ENCODE assay signal across 8 cellular contexts in the genomic region with DNA sequence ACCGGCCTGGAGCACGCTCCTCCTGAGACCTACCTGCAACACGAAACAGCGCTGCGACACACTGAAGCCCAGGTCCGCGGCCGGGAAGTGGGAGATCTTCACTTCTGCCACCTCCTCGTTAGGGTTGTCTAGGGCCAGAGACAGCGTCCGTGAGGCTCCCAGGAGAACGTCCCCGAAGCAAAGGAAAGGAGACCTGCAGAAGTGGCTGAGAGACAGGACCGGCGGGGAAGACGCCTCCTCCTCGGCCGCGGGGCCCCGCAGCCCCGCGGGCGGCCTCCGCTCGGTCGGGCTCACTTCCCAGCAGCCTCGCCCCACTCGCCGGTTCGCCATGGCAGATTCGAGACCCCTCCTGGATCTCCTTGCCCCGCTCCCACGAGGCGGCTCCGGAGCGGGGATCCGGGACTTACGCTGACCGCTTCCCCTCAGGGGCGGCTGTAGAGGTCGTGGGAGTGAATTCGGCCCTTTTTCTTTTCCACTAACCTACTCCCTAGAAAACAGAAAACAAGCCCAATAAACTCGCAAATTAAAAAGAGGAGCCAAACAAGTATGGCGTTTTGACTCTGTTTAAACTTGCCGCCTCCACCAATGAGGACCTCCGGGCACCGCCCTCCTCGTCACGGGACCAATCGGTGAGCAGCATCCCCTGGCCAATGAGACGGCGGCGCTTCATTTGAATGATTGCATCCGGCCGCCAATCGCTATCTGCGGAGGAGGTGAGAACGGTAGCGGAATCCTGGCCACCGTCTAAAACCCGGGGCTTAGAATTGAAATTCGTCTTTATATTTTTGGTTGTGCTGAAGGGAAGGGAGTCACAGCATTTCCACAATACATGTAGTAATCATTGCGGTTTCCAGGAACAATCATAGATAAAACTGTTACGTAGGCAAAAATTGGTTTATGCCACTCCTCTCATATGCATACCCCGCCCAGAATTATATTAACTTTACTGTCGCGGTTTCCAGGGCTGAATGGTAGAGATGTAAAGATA. TPM values are rescaled to one million over a fixed set of nuclear protein-coding genes. Genes with fewer than 3 reads are reported as not detected.
A peak's percentile ranks its signal among the peaks of the same experiment; 100 is the strongest.
DNase-seq lines count a peak whose midpoint lies in the region; ATAC-seq and TF ChIP-seq lines count a peak whose summit lies in the region.

A gene with protein sequence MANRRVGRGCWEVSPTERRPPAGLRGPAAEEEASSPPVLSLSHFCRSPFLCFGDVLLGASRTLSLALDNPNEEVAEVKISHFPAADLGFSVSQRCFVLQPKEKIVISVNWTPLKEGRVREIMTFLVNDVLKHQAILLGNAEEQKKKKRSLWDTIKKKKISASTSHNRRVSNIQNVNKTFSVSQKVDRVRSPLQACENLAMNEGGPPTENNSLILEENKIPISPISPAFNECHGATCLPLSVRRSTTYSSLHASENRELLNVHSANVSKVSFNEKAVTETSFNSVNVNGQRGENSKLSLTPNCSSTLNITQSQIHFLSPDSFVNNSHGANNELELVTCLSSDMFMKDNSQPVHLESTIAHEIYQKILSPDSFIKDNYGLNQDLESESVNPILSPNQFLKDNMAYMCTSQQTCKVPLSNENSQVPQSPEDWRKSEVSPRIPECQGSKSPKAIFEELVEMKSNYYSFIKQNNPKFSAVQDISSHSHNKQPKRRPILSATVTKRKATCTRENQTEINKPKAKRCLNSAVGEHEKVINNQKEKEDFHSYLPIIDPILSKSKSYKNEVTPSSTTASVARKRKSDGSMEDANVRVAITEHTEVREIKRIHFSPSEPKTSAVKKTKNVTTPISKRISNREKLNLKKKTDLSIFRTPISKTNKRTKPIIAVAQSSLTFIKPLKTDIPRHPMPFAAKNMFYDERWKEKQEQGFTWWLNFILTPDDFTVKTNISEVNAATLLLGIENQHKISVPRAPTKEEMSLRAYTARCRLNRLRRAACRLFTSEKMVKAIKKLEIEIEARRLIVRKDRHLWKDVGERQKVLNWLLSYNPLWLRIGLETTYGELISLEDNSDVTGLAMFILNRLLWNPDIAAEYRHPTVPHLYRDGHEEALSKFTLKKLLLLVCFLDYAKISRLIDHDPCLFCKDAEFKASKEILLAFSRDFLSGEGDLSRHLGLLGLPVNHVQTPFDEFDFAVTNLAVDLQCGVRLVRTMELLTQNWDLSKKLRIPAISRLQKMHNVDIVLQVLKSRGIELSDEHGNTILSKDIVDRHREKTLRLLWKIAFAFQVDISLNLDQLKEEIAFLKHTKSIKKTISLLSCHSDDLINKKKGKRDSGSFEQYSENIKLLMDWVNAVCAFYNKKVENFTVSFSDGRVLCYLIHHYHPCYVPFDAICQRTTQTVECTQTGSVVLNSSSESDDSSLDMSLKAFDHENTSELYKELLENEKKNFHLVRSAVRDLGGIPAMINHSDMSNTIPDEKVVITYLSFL (N-terminal part only) (minus strand): TSS at position 562 of the 988 bp plus-strand sequence. CDS start 232 bp downstream, at position 330.

- peaks cover 3% of the 10 kb centered on the region for H3K4me1 ChIP-seq in fibroblast of lung (ENCODE audit: control insufficient read depth, extremely low read depth, insufficient read depth, low read length)
- peaks cover 0 to 6% of the 10 kb centered on the region in 2 donors for H3K4me1 ChIP-seq in naive thymus-derived CD4-positive, alpha-beta T cell (ENCODE audit: control insufficient read depth in 2 of 2, insufficient read depth in 2 of 2, low read length in 2 of 2)

- H3K27me3 ChIP-seq in fibroblast of lung (ENCODE audit: control insufficient read depth, insufficient read depth, low read length): no peaks in the 10 kb centered on the region
- H3K27me3 ChIP-seq in naive thymus-derived CD4-positive, alpha-beta T cell (ENCODE audit: control insufficient read depth in 2 of 2, insufficient read depth in 2 of 2, low read length in 2 of 2): no peaks in the 10 kb centered on the region

- H4K20me1 ChIP-seq in fibroblast of lung (ENCODE audit: control insufficient read depth, extremely low read depth, insufficient read depth, low read length): no peaks in the 10 kb centered on the region

- peak within 1 kb of the TSS; percentile 86 for H3K4me3 Mint-ChIP-seq in activated T-helper 1 cell treated with anti-CD3 and anti-CD28 coated beads, Interleukin-12 subunit alpha, Interleukin-12 subunit beta, Interleukin-2, Interleukin-4 antibody, amounts not matched to agents 30 ng/mL and 10 ng/mL and 1 ng/mL, durations not matched to agents 14 hours and 24 hours and 36 hours
- H3K4me3 Mint-ChIP-seq in naive thymus-derived CD4-positive, alpha-beta T cell: peak within 1 kb of the TSS; percentile 89 to 98 (median 92)
- peak within 1 kb of the TSS; percentile 92 for H3K4me3 Mint-ChIP-seq in stimulated activated memory B cell treated with anti-CD40 and anti-IgM and Interleukin-4, amounts not matched to agents 10 μg/mL and 1 μg/mL and 100 μg/mL, for 72 hours

- H3K4me3 ChIP-seq in LNCaP clone FGC (ENCODE audit: low read depth, low read length) (peak within 1 kb of the TSS; percentile 87), fibroblast of lung (replicated peaks in 1 of 4; ENCODE audit: control extremely low read depth in 1 of 4, insufficient read depth in 1 of 4, low read depth in 3 of 4, low read length in 4 of 4) (peak within 1 kb of the TSS; percentile 74 to 92 (median 86))
- peak within 1 kb of the TSS; percentile 71 for H3K4me3 ChIP-seq in naive thymus-derived CD4-positive, alpha-beta T cell (ENCODE audit: low read length)

- intact Hi-C loops in activated T-helper 1 cell treated with anti-CD3 and anti-CD28 coated beads, Interleukin-12 subunit alpha, Interleukin-12 subunit beta, Interleukin-2, Interleukin-4 antibody, amounts not matched to agents 30 ng/mL and 10 ng/mL and 1 ng/mL, durations not matched to agents 14 hours and 24 hours and 36 hours (cut with micrococcal nuclease): loop anchor here (1.0 to 10.0 kb wide), 3 partner anchors 10 to 628 kb away; a partner anchor contains a TSS
- intact Hi-C loops in naive thymus-derived CD4-positive, alpha-beta T cell (cut with micrococcal nuclease): loop anchor here (1.0 to 10.0 kb wide), 5 partner anchors 628 to 1012 kb away; a partner anchor contains a TSS

- H3K9ac ChIP-seq in fibroblast of lung (ENCODE audit: insufficient read depth, low read length): peak within 1 kb of the TSS; percentile 69

- TF ChIP-seq CTCF in LNCaP clone FGC (IDR thresholded peaks at IDR 0.05; ENCODE audit: control insufficient read depth, extremely low read depth, insufficient read depth) (no peak), fibroblast of lung (conservative IDR thresholded peaks at IDR 0.05 in 1 of 2, IDR thresholded peaks at IDR 0.05 in 1 of 2; ENCODE audit: low read depth in 1 of 2, low read length in 2 of 2) (no peak)

- DNase-seq in EH (ENCODE audit: low read depth) (peak; percentile 96), H4 (ENCODE audit: low spot score) (peak; percentile 95), LNCaP clone FGC (ENCODE audit: low read depth) (peak; percentile 84), RPMI8226 (peak; percentile 98), fibroblast of lung (ENCODE audit: low read depth in 2 of 2) (peak; percentile 92 to 95)
- DNase-seq in activated T-helper 1 cell treated with anti-CD3 and anti-CD28 coated beads, Interleukin-12 subunit alpha, Interleukin-12 subunit beta, Interleukin-2, Interleukin-4 antibody, amounts not matched to agents 30 ng/mL and 10 ng/mL and 1 ng/mL, durations not matched to agents 14 hours and 24 hours and 36 hours (ENCODE audit: low spot score): peak; percentile 93
- DNase-seq in naive thymus-derived CD4-positive, alpha-beta T cell: peak; percentile 87 to 95 (median 93)

- peaks cover 17% of the 10 kb centered on the region for H3K36me3 Mint-ChIP-seq in activated T-helper 1 cell treated with anti-CD3 and anti-CD28 coated beads, Interleukin-12 subunit alpha, Interleukin-12 subunit beta, Interleukin-2, Interleukin-4 antibody, amounts not matched to agents 30 ng/mL and 10 ng/mL and 1 ng/mL, durations not matched to agents 14 hours and 24 hours and 36 hours (ENCODE audit: low read depth)
- H3K36me3 Mint-ChIP-seq in naive thymus-derived CD4-positive, alpha-beta T cell: peaks cover 0 to 14% (median 0%) of the 10 kb centered on the region in 5 donors
- H3K36me3 Mint-ChIP-seq in stimulated activated memory B cell treated with anti-CD40 and anti-IgM and Interleukin-4, amounts not matched to agents 10 μg/mL and 1 μg/mL and 100 μg/mL, for 72 hours: no peaks in the 10 kb centered on the region

- no peaks in the 10 kb centered on the region for H3K9me3 Mint-ChIP-seq in activated T-helper 1 cell treated with anti-CD3 and anti-CD28 coated beads, Interleukin-12 subunit alpha, Interleukin-12 subunit beta, Interleukin-2, Interleukin-4 antibody, amounts not matched to agents 30 ng/mL and 10 ng/mL and 1 ng/mL, durations not matched to agents 14 hours and 24 hours and 36 hours
- no peaks in the 10 kb centered on the region for H3K9me3 Mint-ChIP-seq in naive thymus-derived CD4-positive, alpha-beta T cell
- no peaks in the 10 kb centered on the region for H3K9me3 Mint-ChIP-seq in stimulated activated memory B cell treated with anti-CD40 and anti-IgM and Interleukin-4, amounts not matched to agents 10 μg/mL and 1 μg/mL and 100 μg/mL, for 72 hours

- CTCF ChIA-PET in naive thymus-derived CD4-positive, alpha-beta T cell (lab: Charles Lee): no interaction called here

- H3K9me3 ChIP-seq in fibroblast of lung (ENCODE audit: control insufficient read depth, insufficient read depth, low read depth, low read length): no peaks in the 10 kb centered on the region
- H3K9me3 ChIP-seq in naive thymus-derived CD4-positive, alpha-beta T cell (ENCODE audit: control insufficient read depth in 2 of 3, low read length in 3 of 3): no peaks in the 10 kb centered on the region

- POLR2A ChIA-PET in naive thymus-derived CD4-positive, alpha-beta T cell (lab: Charles Lee): no interaction called here

- H2AFZ ChIP-seq in fibroblast of lung (ENCODE audit: low read length): peak within 1 kb of the TSS; percentile 93

- peaks cover 49% of the 10 kb centered on the region for H3K79me2 ChIP-seq in fibroblast of lung (ENCODE audit: control insufficient read depth, insufficient read depth, low read length)

- peak within 1 kb of the TSS; percentile 93 for H3K4me2 ChIP-seq in fibroblast of lung (ENCODE audit: extremely low read depth, insufficient read depth, low read length)

- H3K27ac ChIP-seq in fibroblast of lung (ENCODE audit: insufficient read depth, low read length): peak within 1 kb of the TSS; percentile 74
- peak within 1 kb of the TSS; percentile 74 for H3K27ac ChIP-seq in naive thymus-derived CD4-positive, alpha-beta T cell (ENCODE audit: low read depth, low read length)

- no peaks in the 10 kb centered on the region for H3K36me3 ChIP-seq in fibroblast of lung (ENCODE audit: control insufficient read depth, insufficient read depth, low read length)
- no peaks in the 10 kb centered on the region for H3K36me3 ChIP-seq in naive thymus-derived CD4-positive, alpha-beta T cell (ENCODE audit: control insufficient read depth in 2 of 3, insufficient read depth in 3 of 3, low read length in 3 of 3)

- peak within 1 kb of the TSS; percentile 93 for H3K27ac Mint-ChIP-seq in activated T-helper 1 cell treated with anti-CD3 and anti-CD28 coated beads, Interleukin-12 subunit alpha, Interleukin-12 subunit beta, Interleukin-2, Interleukin-4 antibody, amounts not matched to agents 30 ng/mL and 10 ng/mL and 1 ng/mL, durations not matched to agents 14 hours and 24 hours and 36 hours
- H3K27ac Mint-ChIP-seq in naive thymus-derived CD4-positive, alpha-beta T cell: peak within 1 kb of the TSS; percentile 76 to 96 (median 94)
- H3K27ac Mint-ChIP-seq in stimulated activated memory B cell treated with anti-CD40 and anti-IgM and Interleukin-4, amounts not matched to agents 10 μg/mL and 1 μg/mL and 100 μg/mL, for 72 hours: peak within 1 kb of the TSS; percentile 83

- H3K27me3 Mint-ChIP-seq in activated T-helper 1 cell treated with anti-CD3 and anti-CD28 coated beads, Interleukin-12 subunit alpha, Interleukin-12 subunit beta, Interleukin-2, Interleukin-4 antibody, amounts not matched to agents 30 ng/mL and 10 ng/mL and 1 ng/mL, durations not matched to agents 14 hours and 24 hours and 36 hours (ENCODE audit: insufficient read depth): no peaks in the 10 kb centered on the region
- peaks cover 0 to 11% (median 4%) of the 10 kb centered on the region in 5 donors for H3K27me3 Mint-ChIP-seq in naive thymus-derived CD4-positive, alpha-beta T cell
- H3K27me3 Mint-ChIP-seq in stimulated activated memory B cell treated with anti-CD40 and anti-IgM and Interleukin-4, amounts not matched to agents 10 μg/mL and 1 μg/mL and 100 μg/mL, for 72 hours: no peaks in the 10 kb centered on the region

- peaks cover 28% of the 10 kb centered on the region for H3K4me1 Mint-ChIP-seq in activated T-helper 1 cell treated with anti-CD3 and anti-CD28 coated beads, Interleukin-12 subunit alpha, Interleukin-12 subunit beta, Interleukin-2, Interleukin-4 antibody, amounts not matched to agents 30 ng/mL and 10 ng/mL and 1 ng/mL, durations not matched to agents 14 hours and 24 hours and 36 hours (ENCODE audit: low read depth)
- peaks cover 7 to 23% (median 11%) of the 10 kb centered on the region in 7 donors for H3K4me1 Mint-ChIP-seq in naive thymus-derived CD4-positive, alpha-beta T cell
- peaks cover 12% of the 10 kb centered on the region for H3K4me1 Mint-ChIP-seq in stimulated activated memory B cell treated with anti-CD40 and anti-IgM and Interleukin-4, amounts not matched to agents 10 μg/mL and 1 μg/mL and 100 μg/mL, for 72 hours

- ATAC-seq in naive thymus-derived CD4-positive, alpha-beta T cell: peak; percentile 99
- peak; percentile 100 for ATAC-seq in stimulated activated memory B cell treated with anti-CD40 and anti-IgM and Interleukin-4, amounts not matched to agents 10 μg/mL and 1 μg/mL and 100 μg/mL, for 72 hours

RNA-seq across cellular contexts. Expression of the gene that starts here (rescaled TPM):
- 18.2 and 28.4 TPM in 2 replicates for total RNA-seq in H4 (2014; rRNA removed; shearing (Covaris generic))
- 26.8 and 27.5 TPM in 2 replicates for total RNA-seq in activated T-helper 1 cell treated with anti-CD3 and anti-CD28 coated beads, Interleukin-12 subunit alpha, Interleukin-12 subunit beta, Interleukin-2, Interleukin-4 antibody, amounts not matched to agents 30 ng/mL and 10 ng/mL and 1 ng/mL, durations not matched to agents 14 hours and 24 hours and 36 hours
- 1.8 and 9.7 TPM in 2 replicates for total RNA-seq in fibroblast of lung
- polyA plus RNA-seq in fibroblast of lung: 4.4 and 15.0 TPM in 2 replicates
- polyA plus RNA-seq in fibroblast of lung (2012): 4.6 and 12.9 TPM in 2 replicates
- 0.39 and 1.7 TPM in 2 replicates for polyA minus RNA-seq in fibroblast of lung (ENCODE audit: low replicate concordance)
- 10 to 100 TPM in 1 of 5 experiments, under 1 TPM in 4; 0.08 to 48.8 (median 0.24) TPM for total RNA-seq in naive thymus-derived CD4-positive, alpha-beta T cell
- under 1 TPM in 1 of 2 donors, not detected in 1; 0.03 TPM for polyA plus RNA-seq in naive thymus-derived CD4-positive, alpha-beta T cell

Comparison
In these comparisons a context has a peak if more than half of its experiments do, and no peak if none do; other contexts are left out.
1. Peak in every context shown above with its lines: DNase-seq, ATAC-seq, H3K4me3 ChIP-seq and H3K27ac ChIP-seq.